ENCODE assay signal across 23 cellular contexts in genomic region chr20:12928358-12928754, GRCh38.
DNase-seq lines count a peak whose midpoint lies in the region; TF ChIP-seq lines count a peak whose summit lies in the region.
"Had no signal": no experiment of that assay in that cellular context is flagged by ENCODE, and none has a peak within 500 bp of the region (broad histone marks: within the 10 kb centered on the region; RNA-seq: fewer than 3 reads in every experiment).

No MANE protein-coding gene starts in this region.

- no peaks in the 10 kb centered on the region for H4K20me1 ChIP-seq in PC-9 (ENCODE audit: insufficient read depth)

- intact Hi-C loops in PC-9 (cut with micrococcal nuclease; ENCODE audit: unreplicated experiment): loop anchor here (5.0 kb wide), 2 partner anchors 619 to 1129 kb away; no protein-coding TSS in a partner anchor

- BruUV-seq in PC-9 (replicated peaks; lab: Mats Ljungman, UMichigan): no TSS peak

- TF ChIP-seq CTCF in PC-9 (conservative IDR thresholded peaks at IDR 0.05) (no peak), brain microvascular endothelial cell (IDR thresholded peaks at IDR 0.05; ENCODE audit: low read depth, low read length, missing control alignments) (no peak)

- no peaks in the 10 kb centered on the region for H3K27me3 ChIP-seq in PC-9 (ENCODE audit: insufficient read depth, low read depth)
- H3K27me3 ChIP-seq in brain microvascular endothelial cell (replicated peaks): no peaks in the 10 kb centered on the region
- H3K27me3 ChIP-seq: BE2C, uterus had no signal

- H3K4me2 ChIP-seq in PC-9: peak overlapping the region; percentile 55; the same call in 1 of the 2 replicates

- in situ Hi-C loops in brain microvascular endothelial cell (cut with HindIII; ENCODE audit: low pct_ligation_motif_present, low sequenced_read_pairs): no loop called here

- H3K9me2 ChIP-seq in PC-9 (ENCODE audit: insufficient read depth): no peaks in the 10 kb centered on the region

- CTCF ChIA-PET in PC-9 (lab: Charles Lee): no interaction called here

- POLR2A ChIA-PET in PC-9 (lab: Charles Lee; ENCODE audit: unreplicated experiment): interaction anchor here (0.6 kb wide), 1 partner anchor 63 kb away, joined by 4 read pairs; no protein-coding TSS in a partner anchor

- no peak overlapping the region for H2AFZ ChIP-seq in PC-9

- H3K9me3 ChIP-seq in PC-9 (ENCODE audit: insufficient read depth, low read depth): no peaks in the 10 kb centered on the region; the same call in 1 of the 2 replicates
- H3K9me3 ChIP-seq in mesodermal cell (ENCODE audit: control insufficient read depth, low read length): no peaks in the 10 kb centered on the region
- H3K9me3 ChIP-seq: BE2C, psoas muscle, uterus had no signal

- H3K4me1 ChIP-seq in PC-9 (replicated peaks; ENCODE audit: insufficient read depth) (peaks cover 36% of the 10 kb centered on the region), mesodermal cell (ENCODE audit: control insufficient read depth, insufficient read depth, low read length, poor library complexity, severe bottlenecking) (peaks cover 55% of the 10 kb centered on the region)
- H3K4me1 ChIP-seq: BE2C, psoas muscle, uterus had no signal

- DNase-seq in ELR (ENCODE audit: low read depth) (peak; percentile 6), PC-9 (no peak), brain microvascular endothelial cell (no peak), cerebellar nuclear complex (lab: John Stamatoyannopoulos, UW) (no peak), A172 (ENCODE audit: low spot score) (no peak)
- no peak for DNase-seq in stimulated activated CD4-positive, alpha-beta T cell treated with anti-CD3 and anti-CD28 coated beads, Interleukin-12 subunit alpha, Interleukin-12 subunit beta, amount 100 ng/mL, for 4 hours
- DNase-seq in stimulated activated CD4-positive, alpha-beta T cell treated with anti-CD3 and anti-CD28 coated beads, Interleukin-15, amount 100 ng/mL, for 24 hours: no peak
- DNase-seq: activated CD4-positive, alpha-beta T cell treated with anti-CD3 and anti-CD28 coated beads for 36 hours; activated CD8-positive, alpha-beta T cell treated with anti-CD3 and anti-CD28 coated beads, Interleukin-2, amount 10 ng/mL, durations not matched to agents 7 days and 5 days; activated naive CD4-positive, alpha-beta T cell treated with anti-CD3 and anti-CD28 coated beads, Interleukin-2, amount 50 U/mL, for 16 hours; BE2C; cortex of kidney; effector memory CD8-positive, alpha-beta T cell; H7; naive thymus-derived CD8-positive, alpha-beta T cell; NCI-H1417 treated with DMSO at 0.1 percent for 48 hours; NCI-H2081; occipital lobe; psoas muscle; SHP77 treated with DMSO at 0.1 percent for 48 hours; uterus had no signal

- no peaks in the 10 kb centered on the region for H3K79me2 ChIP-seq in PC-9 (ENCODE audit: low read depth)

- H3K27ac ChIP-seq in PC-9 (0 out of 2 replicates have a peak overlapping the region, but pooled peaks have one; percentile 11), brain microvascular endothelial cell (peak overlapping the region; percentile 83), mesodermal cell (ENCODE audit: low read depth, low read length, severe bottlenecking) (peak overlapping the region; percentile 24)
- H3K27ac ChIP-seq: psoas muscle, uterus had no signal

- no peaks in the 10 kb centered on the region for H3K36me3 ChIP-seq in PC-9 (ENCODE audit: low read depth)
- no peaks in the 10 kb centered on the region for H3K36me3 ChIP-seq in brain microvascular endothelial cell (replicated peaks)
- H3K36me3 ChIP-seq in mesodermal cell (ENCODE audit: control insufficient read depth, insufficient read depth, low read length): no peaks in the 10 kb centered on the region
- H3K36me3 ChIP-seq: BE2C, uterus had no signal

- WGBS in mesodermal cell (ENCODE audit: insufficient coverage in 2 of 2), 2 experiments: 100% methylated on average over 1 of the region's 1 CpG; no CpG with 5 or more reads in 1 of the 2 experiments

- H3K4me3 ChIP-seq in PC-9: no peak overlapping the region
- H3K4me3 ChIP-seq in brain microvascular endothelial cell (ENCODE audit: low read depth, low read length): no peak overlapping the region
- H3K4me3 ChIP-seq in mesodermal cell (ENCODE audit: extremely low read depth, insufficient read depth, low read length, poor library complexity, severe bottlenecking): no peak overlapping the region
- H3K4me3 ChIP-seq: K562, psoas muscle, uterus had no signal

- peaks cover 24% of the 10 kb centered on the region; the same call in 1 of the 2 replicates for H3F3A ChIP-seq in PC-9 (ENCODE audit: insufficient read depth, low read depth)

Comparison
In these comparisons a context has a peak if more than half of its experiments do, and no peak if none do; other contexts are left out.
1. H3K27ac ChIP-seq: peak in every context shown above with its lines; median percentile 83 in brain microvascular endothelial cell; 24 in mesodermal cell; 11 in PC-9.